In the genomic region with DNA sequence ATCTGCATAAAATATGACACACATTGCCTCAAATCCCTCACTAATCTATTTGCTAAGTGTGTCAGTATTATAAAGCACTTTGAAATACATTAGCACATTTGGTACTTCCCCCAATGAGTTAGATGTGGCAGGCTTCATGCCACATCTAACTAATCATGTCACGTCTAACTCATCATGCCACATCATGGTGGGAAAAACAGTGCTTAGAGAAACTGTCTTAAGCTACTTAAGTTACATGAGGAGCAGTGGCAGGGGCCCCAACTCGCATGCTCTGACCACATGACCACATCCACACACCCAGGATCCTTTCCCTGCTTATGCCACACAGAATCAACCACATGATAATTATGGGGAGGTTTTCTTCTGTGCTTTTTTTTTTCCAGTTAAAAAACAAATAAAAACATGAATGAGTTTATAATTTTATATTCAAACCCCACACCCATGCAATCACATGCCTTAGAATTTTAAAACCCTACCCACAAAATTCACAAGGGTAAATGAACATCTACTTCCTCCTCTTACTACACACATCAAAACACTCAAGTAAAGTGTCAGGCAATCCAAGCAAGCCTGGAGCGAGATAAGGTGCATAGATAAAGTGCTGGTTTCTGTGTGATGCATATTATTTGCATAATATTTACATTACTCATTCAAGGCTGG, we compare ENCODE assay signal across 11 cellular contexts. TPM values are rescaled to one million over a fixed set of nuclear protein-coding genes. Genes with fewer than 3 reads are reported as not detected.
DNase-seq lines count a peak whose midpoint lies in the region; ATAC-seq and TF ChIP-seq lines count a peak whose summit lies in the region.
"Had no signal": no experiment of that assay in that cellular context is flagged by ENCODE, and none has a peak within 500 bp of the region (broad histone marks: within the 10 kb centered on the region; RNA-seq: fewer than 3 reads in every experiment).

No MANE protein-coding gene starts in this region.

- peaks cover 21% of the 10 kb centered on the region for H3K4me1 ChIP-seq in ACC112 (ENCODE audit: control insufficient read depth, insufficient read depth, low read length, unreplicated experiment)
- peaks cover 38% of the 10 kb centered on the region for H3K4me1 ChIP-seq in mammary epithelial cell (ENCODE audit: insufficient read depth, low read length)
- H3K4me1 ChIP-seq in sigmoid colon: no peaks in the 10 kb centered on the region
- H3K4me1 ChIP-seq: spleen had no signal

- dilution Hi-C loops in mammary epithelial cell (cut with HindIII; ENCODE audit: low sequenced_read_pairs): no loop called here

- 2% methylated on average over 3 of the region's 3 CpGs for WGBS in mammary epithelial cell (ENCODE audit: low coverage, missing lambda C conversion rate)
- 28 to 65% methylated on average over 3 of the region's 3 CpGs for WGBS in sigmoid colon, 2 donors

- CTCF ChIA-PET in mammary epithelial cell (lab: Charles Lee; ENCODE audit: low non-redundant PET): no interaction called here

- peak overlapping the region; percentile 86 for H3K9ac ChIP-seq in mammary epithelial cell (ENCODE audit: insufficient read depth, low read length)

- H3K36me3 ChIP-seq in ACC112 (ENCODE audit: insufficient read depth, low read length) (no peaks in the 10 kb centered on the region), mammary epithelial cell (ENCODE audit: insufficient read depth, low read length) (no peaks in the 10 kb centered on the region), sigmoid colon (no peaks in the 10 kb centered on the region), H7 (replicated peaks; ENCODE audit: control insufficient read depth, insufficient read depth, low read length) (no peaks in the 10 kb centered on the region)
- H3K36me3 ChIP-seq: spleen had no signal

- DNase-seq in mammary epithelial cell (peak; percentile 94), sigmoid colon (no peak), sciatic nerve (ENCODE audit: low spot score) (no peak), HuH-7 (ENCODE audit: low spot score) (no peak), H7 (no peak)
- DNase-seq: CD8-positive, alpha-beta T cell; spleen had no signal

- no peak for TF ChIP-seq EP300 in sigmoid colon (IDR thresholded peaks at IDR 0.05)

- H3K9me3 ChIP-seq in mammary epithelial cell (replicated peaks; ENCODE audit: insufficient read depth, low read length) (no peaks in the 10 kb centered on the region), sigmoid colon (no peaks in the 10 kb centered on the region)

- no peak for TF ChIP-seq CTCF in mammary epithelial cell (conservative IDR thresholded peaks at IDR 0.05 in 1 of 2, IDR thresholded peaks at IDR 0.05 in 1 of 2; ENCODE audit: extremely low read depth in 1 of 2, insufficient read depth in 1 of 2, low read depth in 1 of 2, low read length in 2 of 2)
- no peak for TF ChIP-seq CTCF in sigmoid colon (IDR thresholded peaks at IDR 0.05)

- no peaks in the 10 kb centered on the region for H4K20me1 ChIP-seq in mammary epithelial cell (ENCODE audit: insufficient read depth, low read length)

- BruUV-seq in mammary epithelial cell (replicated peaks; lab: Mats Ljungman, UMichigan): no TSS peak

- H3K4me2 ChIP-seq in mammary epithelial cell (ENCODE audit: insufficient read depth, low read depth, low read length): peak overlapping the region; percentile 74

- in situ Hi-C loops in mammary epithelial cell (cut with MboI; ENCODE audit: low sequenced_read_pairs in 2 of 2): no loop called here

- H3K27me3 ChIP-seq in ACC112 (ENCODE audit: insufficient read depth, low read length) (no peaks in the 10 kb centered on the region), mammary epithelial cell (ENCODE audit: insufficient read depth, low read length) (no peaks in the 10 kb centered on the region), sigmoid colon (no peaks in the 10 kb centered on the region), H7 (ENCODE audit: control insufficient read depth, insufficient read depth, low read length) (no peaks in the 10 kb centered on the region)

- ATAC-seq in GM19452 (IDR thresholded peaks at IDR 0.05; ENCODE audit: unreplicated experiment) (peak; percentile 55), HG03432 (IDR thresholded peaks at IDR 0.05; ENCODE audit: unreplicated experiment) (peak; percentile 67), sciatic nerve (no peak)
- ATAC-seq: CD8-positive, alpha-beta T cell had no signal

- H3K27ac ChIP-seq in ACC112 (ENCODE audit: low read depth, low read length) (peak overlapping the region; percentile 54; the same call in 1 of the 2 replicates), mammary epithelial cell (ENCODE audit: insufficient read depth, low read depth, low read length) (peak overlapping the region; percentile 98), sigmoid colon (no peak overlapping the region)
- H3K27ac ChIP-seq: spleen had no signal

- intact Hi-C loops in mammary epithelial cell (cut with micrococcal nuclease): loop anchor here (1.0 kb wide), 3 partner anchors 53 to 327 kb away; partner anchors contain the start of gene BARD1
- intact Hi-C loops in sigmoid colon (cut with DNase I): no loop called here
- intact Hi-C loops in sciatic nerve (cut with DNase I): no loop called here

- H3K4me3 ChIP-seq in ACC112 (ENCODE audit: low read depth, low read length) (no peak overlapping the region), mammary epithelial cell (replicated peaks in 1 of 3; ENCODE audit: insufficient read depth in 1 of 3, low read depth in 2 of 3, low read length in 3 of 3) (peak overlapping the region; percentile 53 to 64 (median 59)), sigmoid colon (no peak overlapping the region), H7 (ENCODE audit: insufficient read depth, low read depth, low read length) (no peak overlapping the region)
- H3K4me3 ChIP-seq: spleen had no signal

- H3K79me2 ChIP-seq in ACC112 (ENCODE audit: control insufficient read depth, insufficient read depth, low read length, unreplicated experiment) (no peaks in the 10 kb centered on the region), mammary epithelial cell (ENCODE audit: insufficient read depth, low read length) (peaks cover 16% of the 10 kb centered on the region)

- TF ChIP-seq POLR2A in sigmoid colon (IDR thresholded peaks at IDR 0.05): no peak

- H2AFZ ChIP-seq in ACC112 (ENCODE audit: low read length, unreplicated experiment) (no peak overlapping the region), mammary epithelial cell (ENCODE audit: low read depth, low read length) (peak overlapping the region; percentile 69)

RNA-seq across cellular contexts. Expression of gene ABCA12, which starts 1.6 kb away (rescaled TPM):
- total RNA-seq in mammary epithelial cell (10 to 100 TPM; 21.4 to 47.0 TPM), sigmoid colon (under 1 TPM; under 0.01 to 0.66 (median 0.32) TPM), sciatic nerve (not detected)
- polyA plus RNA-seq in mammary epithelial cell (8.8 TPM), sigmoid colon (under 1 TPM in 1 of 3 donors, not detected in 2; 0.12 TPM)
- polyA minus RNA-seq in mammary epithelial cell: 41.8 TPM
- total RNA-seq in H7 (2014; rRNA removed; shearing (Covaris generic)): not detected in 2 replicates
- total RNA-seq: CD8-positive, alpha-beta T cell; endothelial cell of umbilical vein; spleen had no signal
- polyA plus RNA-seq: endothelial cell of umbilical vein, spleen had no signal

Comparison
In these comparisons a context has a peak if more than half of its experiments do, and no peak if none do; other contexts are left out.
1. H3K27ac ChIP-seq: peak in ACC112 (single experiment) and mammary epithelial cell (single experiment); none in sigmoid colon (0 of 4).
2. H3K4me3 ChIP-seq: peak in mammary epithelial cell (3 of 3); none in ACC112 (single experiment), sigmoid colon (0 of 4) and H7 (single experiment).
3. RNA of gene ABCA12, which starts 1.6 kb away (total RNA-seq): 21.4 to 47.0 TPM in mammary epithelial cell; under 0.01 to 0.66 TPM in sigmoid colon, not detected in sciatic nerve (single experiment) and not detected in H7; every median in the first group is over 10 times any median in the second.